Comparison of ENCODE assay signal across 11 cellular contexts in genomic region chr5:72209515-72210115, GRCh38.
DNase-seq lines count a peak whose midpoint lies in the region; ATAC-seq and TF ChIP-seq lines count a peak whose summit lies in the region.
"Had no signal": no experiment of that assay in that cellular context is flagged by ENCODE, and none has a peak within 500 bp of the region (broad histone marks: within the 10 kb centered on the region; RNA-seq: fewer than 3 reads in every experiment).

No MANE protein-coding gene starts in this region.

- H3K27ac Mint-ChIP-seq in activated CD4-positive, alpha-beta memory T cell treated with anti-CD3 and anti-CD28 coated beads, Interleukin-2, amount 10 ng/mL, durations not matched to agents 7 days and 5 days: no peak overlapping the region
- H3K27ac Mint-ChIP-seq: activated T-helper 17 cell treated with anti-CD3 and anti-CD28 coated beads, Interleukin-2, amount 50 U/mL, for 72 hours; B cell; stimulated activated naive CD8-positive, alpha-beta T cell treated with anti-CD3 and anti-CD28 coated beads, Interleukin-15, Interleukin-2, amounts not matched to agents 100 ng/mL and 50 ng/mL, for 24 hours had no signal

- peaks cover 13% of the 10 kb centered on the region for H3K36me3 ChIP-seq in A673 (ENCODE audit: insufficient read depth, low read length, poor library complexity, severe bottlenecking)

- POLR2A ChIA-PET in A673 (lab: Charles Lee; ENCODE audit: low non-redundant PET) (interaction anchor here (0.7 kb wide), 1 partner anchor 30 kb away, joined by 3 read pairs; no protein-coding TSS in a partner anchor), HEK293T (lab: Yijun Ruan, JAX) (interaction anchor here (2.0 kb wide), 1 partner anchor 110 kb away, joined by 8 read pairs; the partner anchor contains the start of genes MRPS27 and PTCD2)
- POLR2A ChIA-PET in activated CD4-positive, alpha-beta memory T cell treated with anti-CD3 and anti-CD28 coated beads, Interleukin-2, amount 10 ng/mL, durations not matched to agents 7 days and 5 days (lab: Charles Lee): no interaction called here

- peak; percentile 94 for DNase-seq in A673 (ENCODE audit: low spot score)
- DNase-seq in HEK293T (ENCODE audit: extremely low spot score): peak; percentile 45
- DNase-seq in NCI-H524 (lab: John Stamatoyannopoulos, UW): peak; percentile 81 to 94
- DNase-seq in glomerular visceral epithelial cell (ENCODE audit: extremely low spot score): peak; percentile 60
- no peak for DNase-seq in activated CD4-positive, alpha-beta memory T cell treated with anti-CD3 and anti-CD28 coated beads, Interleukin-2, amount 10 ng/mL, durations not matched to agents 7 days and 5 days
- no peak for DNase-seq in retina

- peak overlapping the region; percentile 3 for H3K27ac ChIP-seq in A673 (ENCODE audit: low read depth, low read length, poor library complexity, severe bottlenecking)

- peaks cover 22% of the 10 kb centered on the region for H3K27me3 Mint-ChIP-seq in activated CD4-positive, alpha-beta memory T cell treated with anti-CD3 and anti-CD28 coated beads, Interleukin-2, amount 10 ng/mL, durations not matched to agents 7 days and 5 days
- H3K27me3 Mint-ChIP-seq: activated T-helper 17 cell treated with anti-CD3 and anti-CD28 coated beads, Interleukin-2, amount 50 U/mL, for 72 hours; B cell had no signal

- peaks cover 37% of the 10 kb centered on the region for H3K4me1 ChIP-seq in A673 (ENCODE audit: insufficient read depth, low read length, poor library complexity, severe bottlenecking)

- no peak overlapping the region for H3K4me3 Mint-ChIP-seq in activated CD4-positive, alpha-beta memory T cell treated with anti-CD3 and anti-CD28 coated beads, Interleukin-2, amount 10 ng/mL, durations not matched to agents 7 days and 5 days
- H3K4me3 Mint-ChIP-seq: activated T-helper 17 cell treated with anti-CD3 and anti-CD28 coated beads, Interleukin-2, amount 50 U/mL, for 72 hours; B cell; stimulated activated naive CD8-positive, alpha-beta T cell treated with anti-CD3 and anti-CD28 coated beads, Interleukin-15, Interleukin-2, amounts not matched to agents 100 ng/mL and 50 ng/mL, for 24 hours had no signal

- H3K4me1 Mint-ChIP-seq in activated CD4-positive, alpha-beta memory T cell treated with anti-CD3 and anti-CD28 coated beads, Interleukin-2, amount 10 ng/mL, durations not matched to agents 7 days and 5 days: no peaks in the 10 kb centered on the region
- H3K4me1 Mint-ChIP-seq: B cell had no signal

- ATAC-seq in GM18502 (IDR thresholded peaks at IDR 0.05; ENCODE audit: poor library complexity, unreplicated experiment): no peak
- ATAC-seq in GM18858 (IDR thresholded peaks at IDR 0.05; ENCODE audit: unreplicated experiment): no peak
- ATAC-seq: activated T-helper 17 cell treated with anti-CD3 and anti-CD28 coated beads, Interleukin-2, amount 50 U/mL, for 72 hours had no signal

- no peaks in the 10 kb centered on the region for H3K27me3 ChIP-seq in A673 (replicated peaks; ENCODE audit: insufficient read depth, low read depth, low read length, poor library complexity)

- H3K9me3 Mint-ChIP-seq in activated CD4-positive, alpha-beta memory T cell treated with anti-CD3 and anti-CD28 coated beads, Interleukin-2, amount 10 ng/mL, durations not matched to agents 7 days and 5 days: no peaks in the 10 kb centered on the region
- H3K9me3 Mint-ChIP-seq: activated T-helper 17 cell treated with anti-CD3 and anti-CD28 coated beads, Interleukin-2, amount 50 U/mL, for 72 hours; stimulated activated naive CD8-positive, alpha-beta T cell treated with anti-CD3 and anti-CD28 coated beads, Interleukin-15, Interleukin-2, amounts not matched to agents 100 ng/mL and 50 ng/mL, for 24 hours had no signal

- CTCF ChIA-PET in A673 (lab: Charles Lee): no interaction called here
- CTCF ChIA-PET in HEK293T (lab: Yijun Ruan, JAX): no interaction called here
- CTCF ChIA-PET in activated CD4-positive, alpha-beta memory T cell treated with anti-CD3 and anti-CD28 coated beads, Interleukin-2, amount 10 ng/mL, durations not matched to agents 7 days and 5 days (lab: Charles Lee): no interaction called here

- intact Hi-C loops in A673 (cut with micrococcal nuclease; ENCODE audit: unreplicated experiment): no loop called here

- no TSS peak for BruUV-seq in A673 (replicated peaks; lab: Mats Ljungman, UMichigan)

- no peaks in the 10 kb centered on the region for H3K9me3 ChIP-seq in A673 (ENCODE audit: low read depth, low read length, poor library complexity, severe bottlenecking)

- TF ChIP-seq CTCF in A673 (conservative IDR thresholded peaks at IDR 0.05; ENCODE audit: low read depth, low read length): peak; percentile 28; the same call in 1 of the 2 replicates

- H3K4me3 ChIP-seq in A673 (ENCODE audit: low read depth, low read length, poor library complexity, severe bottlenecking): no peak overlapping the region

- peaks cover 3% of the 10 kb centered on the region for H3K36me3 Mint-ChIP-seq in activated CD4-positive, alpha-beta memory T cell treated with anti-CD3 and anti-CD28 coated beads, Interleukin-2, amount 10 ng/mL, durations not matched to agents 7 days and 5 days (ENCODE audit: low read depth)

TF ChIP-seq in HEK293T, 16 proteins besides CTCF, POLR2A, EP300 and RAD21:
- TF ChIP-seq TARDBP (IDR thresholded peaks at IDR 0.05): no peak
- TF ChIP-seq ZNF384 (IDR thresholded peaks at IDR 0.05): peak; percentile 51; the same call in 1 of the 2 replicates
- TF ChIP-seq FOXK2 (IDR thresholded peaks at IDR 0.05): no peak
TF ChIP-seq in HEK293T: peak in this region for 1.

Comparison
In these comparisons a context has a peak if more than half of its experiments do, and no peak if none do; other contexts are left out.
1. DNase-seq: peak in A673 (single experiment), HEK293T (single experiment), NCI-H524 (2 of 2) and glomerular visceral epithelial cell (single experiment); none in activated CD4-positive, alpha-beta memory T cell treated with anti-CD3 and anti-CD28 coated beads, Interleukin-2, amount 10 ng/mL, durations not matched to agents 7 days and 5 days (single experiment) and retina (single experiment).